In the genomic region with DNA sequence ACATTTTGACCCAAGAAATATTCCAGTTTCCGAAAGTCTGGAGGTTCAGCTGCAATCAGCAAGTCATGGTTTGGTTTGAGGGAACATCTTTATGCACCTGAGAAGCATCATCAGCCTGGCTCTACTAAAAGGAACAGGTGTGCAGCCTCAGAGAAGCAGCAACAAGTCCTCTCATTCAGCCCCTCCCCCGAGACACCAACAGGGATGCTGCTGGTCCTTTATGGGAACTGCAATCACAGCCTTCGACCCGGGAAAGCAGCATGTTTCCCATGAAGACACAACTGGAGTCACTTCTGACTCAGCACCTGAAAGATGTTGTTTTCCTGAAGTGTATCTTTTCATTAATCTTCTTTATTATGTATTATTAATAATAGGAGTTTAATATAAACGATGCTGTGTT, we compare ENCODE assay signal across 14 cellular contexts. TPM values are rescaled to one million over a fixed set of nuclear protein-coding genes. Genes with fewer than 3 reads are reported as not detected.
DNase-seq lines count a peak whose midpoint lies in the region; ATAC-seq, FAIRE-seq and TF ChIP-seq lines count a peak whose summit lies in the region.
"Had no signal": no experiment of that assay in that cellular context is flagged by ENCODE, and none has a peak within 500 bp of the region (broad histone marks: within the 10 kb centered on the region; RNA-seq: fewer than 3 reads in every experiment).

No MANE protein-coding gene starts in this region.

- TF ChIP-seq POLR2A in GM12892 (IDR thresholded peaks at IDR 0.05; ENCODE audit: low read depth, low read length) (no peak), gastroesophageal sphincter (IDR thresholded peaks at IDR 0.05) (no peak)

- H3K36me3 Mint-ChIP-seq in WTC11 (no peaks in the 10 kb centered on the region), progenitor cell of endocrine pancreas (ENCODE audit: insufficient read depth) (no peaks in the 10 kb centered on the region)

- no peak overlapping the region for H3K4me3 Mint-ChIP-seq in WTC11
- H3K4me3 Mint-ChIP-seq in progenitor cell of endocrine pancreas (ENCODE audit: low read depth), result no peak overlapping the region

- POLR2A ChIA-PET in WTC11 (lab: Charles Lee), result interaction anchor here (0.7 kb wide), 1 partner anchor 220 kb away, joined by 3 read pairs; no protein-coding TSS in a partner anchor

- DNase-seq in NCI-H748 (lab: John Stamatoyannopoulos, UW; ENCODE audit: unreplicated experiment), result peak; percentile 46
- no peak for DNase-seq in NCI-H748 treated with DMSO at 0.1 percent for 48 hours (lab: John Stamatoyannopoulos, UW)
- DNase-seq in HT-29 (ENCODE audit: low spot score), result peak; percentile 9
- DNase-seq in WTC11 (ENCODE audit: low spot score), result peak; percentile 63
- DNase-seq in progenitor cell of endocrine pancreas (ENCODE audit: low spot score, unreplicated experiment), result no peak
- no peak for DNase-seq in GM12892 (ENCODE audit: insufficient read length)
- DNase-seq: body of pancreas, NCI-H1092, NCI-H526 treated with DMSO at 0.1 percent for 48 hours, SHP77, substantia nigra had no signal

- no peaks in the 10 kb centered on the region for H3K36me3 ChIP-seq in gastroesophageal sphincter

- no peaks in the 10 kb centered on the region for H3K9me3 ChIP-seq in gastroesophageal sphincter
- H3K9me3 ChIP-seq: body of pancreas had no signal

- H3K9me3 Mint-ChIP-seq in WTC11 (peaks cover 4% of the 10 kb centered on the region; the same call in 1 of the 2 replicates), progenitor cell of endocrine pancreas (ENCODE audit: low read depth) (peaks cover 9% of the 10 kb centered on the region)

- H3K27me3 ChIP-seq in gastroesophageal sphincter, result no peaks in the 10 kb centered on the region
- H3K27me3 ChIP-seq: body of pancreas had no signal

- no peak overlapping the region for H3K27ac Mint-ChIP-seq in WTC11
- no peak overlapping the region for H3K27ac Mint-ChIP-seq in progenitor cell of endocrine pancreas

- H3K4me1 ChIP-seq in gastroesophageal sphincter, result peaks cover 5 to 18% (median 7%) of the 10 kb centered on the region in 3 donors
- H3K4me1 ChIP-seq: body of pancreas, parathyroid adenoma had no signal

- ATAC-seq in WTC11 (peak; percentile 85), GM18858 (IDR thresholded peaks at IDR 0.05; ENCODE audit: unreplicated experiment) (no peak), gastroesophageal sphincter (no peak)
- ATAC-seq: body of pancreas had no signal

- H3K27me3 Mint-ChIP-seq in WTC11 (ENCODE audit: low read depth) (no peaks in the 10 kb centered on the region), progenitor cell of endocrine pancreas (peaks cover 4% of the 10 kb centered on the region)

- 60 to 68% methylated on average over 2 to 5 of the region's 5 CpGs for WGBS in gastroesophageal sphincter (ENCODE audit: low coverage in 1 of 2), 2 donors

- TF ChIP-seq EP300 in gastroesophageal sphincter (IDR thresholded peaks at IDR 0.05), result no peak

- no peak overlapping the region for H3K4me3 ChIP-seq in gastroesophageal sphincter
- H3K4me3 ChIP-seq: body of pancreas had no signal

- CTCF ChIA-PET in WTC11 (lab: Charles Lee), result no interaction called here

- no peak overlapping the region for H3K27ac ChIP-seq in gastroesophageal sphincter
- H3K27ac ChIP-seq: body of pancreas, parathyroid adenoma had no signal

- H3K4me1 Mint-ChIP-seq in WTC11 (peaks cover 17% of the 10 kb centered on the region), progenitor cell of endocrine pancreas (ENCODE audit: low read depth) (peaks cover 23% of the 10 kb centered on the region)

- TF ChIP-seq CTCF in WTC11 (IDR thresholded peaks at IDR 0.05), result no peak
- peak; percentile 9 for TF ChIP-seq CTCF in progenitor cell of endocrine pancreas (IDR thresholded peaks at IDR 0.05; ENCODE audit: unreplicated experiment)
- no peak for TF ChIP-seq CTCF in gastroesophageal sphincter (IDR thresholded peaks at IDR 0.05)

- FAIRE-seq in GM12892 (lab: Jason Lieb, UNC), result no peak

TF ChIP-seq in WTC11, 78 proteins besides CTCF, POLR2A, EP300 and RAD21:
- TF ChIP-seq JAZF1 (CRISPR knock-in tag; IDR thresholded peaks at IDR 0.05) (no peak), GABPB1 (CRISPR knock-in tag; IDR thresholded peaks at IDR 0.05) (no peak), FOXP1 (CRISPR knock-in tag; IDR thresholded peaks at IDR 0.05; ENCODE audit: borderline replicate concordance) (no peak), TEAD4 (CRISPR knock-in tag; IDR thresholded peaks at IDR 0.05) (no peak), RORB (CRISPR knock-in tag; IDR thresholded peaks at IDR 0.05) (no peak), TP53 (CRISPR knock-in tag; IDR thresholded peaks at IDR 0.05) (no peak), ZNF219 (CRISPR knock-in tag; IDR thresholded peaks at IDR 0.05; ENCODE audit: borderline replicate concordance) (no peak), TCF7 (CRISPR knock-in tag; IDR thresholded peaks at IDR 0.05; ENCODE audit: low read depth) (no peak), ESRRA (CRISPR knock-in tag; IDR thresholded peaks at IDR 0.05; ENCODE audit: borderline replicate concordance) (no peak), HMGA2 (CRISPR knock-in tag; IDR thresholded peaks at IDR 0.05) (no peak), ZNF671 (CRISPR knock-in tag; IDR thresholded peaks at IDR 0.05) (no peak), JUN (CRISPR knock-in tag; IDR thresholded peaks at IDR 0.05) (no peak)
- TF ChIP-seq, protein P1, sequence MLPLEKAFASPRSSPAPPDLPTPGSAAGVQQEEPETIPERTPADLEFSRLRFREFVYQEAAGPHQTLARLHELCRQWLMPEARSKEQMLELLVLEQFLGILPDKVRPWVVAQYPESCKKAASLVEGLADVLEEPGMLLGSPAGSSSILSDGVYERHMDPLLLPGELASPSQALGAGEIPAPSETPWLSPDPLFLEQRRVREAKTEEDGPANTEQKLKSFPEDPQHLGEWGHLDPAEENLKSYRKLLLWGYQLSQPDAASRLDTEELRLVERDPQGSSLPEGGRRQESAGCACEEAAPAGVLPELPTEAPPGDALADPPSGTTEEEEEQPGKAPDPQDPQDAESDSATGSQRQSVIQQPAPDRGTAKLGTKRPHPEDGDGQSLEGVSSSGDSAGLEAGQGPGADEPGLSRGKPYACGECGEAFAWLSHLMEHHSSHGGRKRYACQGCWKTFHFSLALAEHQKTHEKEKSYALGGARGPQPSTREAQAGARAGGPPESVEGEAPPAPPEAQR (CRISPR knock-in tag; IDR thresholded peaks at IDR 0.05), result no peak
- TF ChIP-seq, protein P2, sequence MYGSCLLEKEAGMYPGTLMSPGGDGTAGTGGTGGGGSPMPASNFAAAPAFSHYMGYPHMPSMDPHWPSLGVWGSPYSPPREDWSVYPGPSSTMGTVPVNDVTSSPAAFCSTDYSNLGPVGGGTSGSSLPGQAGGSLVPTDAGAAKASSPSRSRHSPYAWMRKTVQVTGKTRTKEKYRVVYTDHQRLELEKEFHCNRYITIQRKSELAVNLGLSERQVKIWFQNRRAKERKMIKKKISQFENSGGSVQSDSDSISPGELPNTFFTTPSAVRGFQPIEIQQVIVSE (CRISPR knock-in tag; IDR thresholded peaks at IDR 0.05; ENCODE audit: borderline replicate concordance), result no peak
- TF ChIP-seq, protein P3, sequence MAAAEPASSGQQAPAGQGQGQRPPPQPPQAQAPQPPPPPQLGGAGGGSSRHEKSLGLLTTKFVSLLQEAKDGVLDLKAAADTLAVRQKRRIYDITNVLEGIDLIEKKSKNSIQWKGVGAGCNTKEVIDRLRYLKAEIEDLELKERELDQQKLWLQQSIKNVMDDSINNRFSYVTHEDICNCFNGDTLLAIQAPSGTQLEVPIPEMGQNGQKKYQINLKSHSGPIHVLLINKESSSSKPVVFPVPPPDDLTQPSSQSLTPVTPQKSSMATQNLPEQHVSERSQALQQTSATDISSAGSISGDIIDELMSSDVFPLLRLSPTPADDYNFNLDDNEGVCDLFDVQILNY (CRISPR knock-in tag; IDR thresholded peaks at IDR 0.05), result no peak
- TF ChIP-seq, protein P4, sequence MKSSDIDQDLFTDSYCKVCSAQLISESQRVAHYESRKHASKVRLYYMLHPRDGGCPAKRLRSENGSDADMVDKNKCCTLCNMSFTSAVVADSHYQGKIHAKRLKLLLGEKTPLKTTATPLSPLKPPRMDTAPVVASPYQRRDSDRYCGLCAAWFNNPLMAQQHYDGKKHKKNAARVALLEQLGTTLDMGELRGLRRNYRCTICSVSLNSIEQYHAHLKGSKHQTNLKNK (CRISPR knock-in tag; IDR thresholded peaks at IDR 0.05), result no peak

RNA-seq across cellular contexts. Expression of a gene that starts 15.5 kb away (rescaled TPM):
- total RNA-seq in HT-29 (2014; rRNA removed; shearing (Covaris generic)), result 0.97 and 3.5 TPM in 2 replicates
- total RNA-seq in WTC11 (2021) (160 to 172 TPM (median 168 TPM) in 3 replicates), progenitor cell of endocrine pancreas (414 and 460 TPM in 2 replicates), gastroesophageal sphincter (10 to 100 TPM in 3 of 4 donors, 1 to 10 TPM in 1; 8.3 to 24.7 (median 19.0) TPM)
- polyA plus RNA-seq in GM12892 (2012; ENCODE audit: missing spikeins), result 52.6 TPM

Comparison
In these comparisons a context has a peak if more than half of its experiments do, and no peak if none do; other contexts are left out.
1. DNase-seq: peak in NCI-H748 (single experiment), HT-29 (single experiment) and WTC11 (single experiment); none in NCI-H748 treated with DMSO at 0.1 percent for 48 hours (single experiment), progenitor cell of endocrine pancreas (single experiment) and GM12892 (single experiment).